ENCODE assay signal across 1 cellular context in the genomic region with DNA sequence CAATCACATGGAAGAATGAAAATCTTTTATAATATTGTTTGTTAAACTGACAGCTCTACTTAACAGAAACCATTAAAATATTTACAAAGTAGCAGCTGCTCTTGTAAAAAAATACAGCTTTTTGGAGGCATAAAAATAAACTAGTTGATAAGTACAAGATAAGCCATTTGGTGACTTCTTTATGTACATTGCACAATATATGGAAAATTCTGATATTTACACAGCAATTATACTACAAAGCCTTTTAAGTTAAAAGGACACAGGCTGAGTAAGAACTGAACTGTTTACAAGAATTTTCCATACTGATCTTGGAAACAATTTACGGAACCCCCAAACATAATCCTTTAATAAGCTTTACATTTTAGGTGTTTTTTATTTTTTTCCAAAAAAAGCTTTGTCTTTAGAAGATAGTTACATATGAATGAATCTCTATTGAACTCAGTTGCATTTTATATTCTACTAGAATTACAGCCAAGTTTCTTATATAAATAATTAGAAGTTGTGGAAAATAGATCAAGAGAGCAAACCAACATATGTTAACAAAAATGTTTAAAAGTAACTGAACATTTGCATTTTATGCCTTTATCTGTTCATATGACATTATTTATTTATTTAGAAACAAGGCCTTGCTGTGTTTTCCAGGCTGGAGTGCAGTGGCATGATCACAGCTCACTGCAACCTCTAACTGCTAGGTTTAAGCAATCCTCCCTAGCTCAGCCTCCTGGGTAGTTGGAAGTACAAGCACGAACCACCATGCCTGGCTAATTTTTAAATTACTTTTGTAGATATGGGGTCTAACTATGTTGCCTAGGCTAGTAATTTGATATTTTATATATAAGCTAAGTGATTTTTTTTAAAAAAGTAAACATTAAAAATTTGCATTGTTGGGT.
TF ChIP-seq lines count a peak whose summit lies in the region.

No MANE protein-coding gene starts in this region.

TF ChIP-seq in HepG2, 621 proteins besides CTCF, POLR2A, EP300 and RAD21 (continued from another document and continues in another):
- TF ChIP-seq, protein P1, sequence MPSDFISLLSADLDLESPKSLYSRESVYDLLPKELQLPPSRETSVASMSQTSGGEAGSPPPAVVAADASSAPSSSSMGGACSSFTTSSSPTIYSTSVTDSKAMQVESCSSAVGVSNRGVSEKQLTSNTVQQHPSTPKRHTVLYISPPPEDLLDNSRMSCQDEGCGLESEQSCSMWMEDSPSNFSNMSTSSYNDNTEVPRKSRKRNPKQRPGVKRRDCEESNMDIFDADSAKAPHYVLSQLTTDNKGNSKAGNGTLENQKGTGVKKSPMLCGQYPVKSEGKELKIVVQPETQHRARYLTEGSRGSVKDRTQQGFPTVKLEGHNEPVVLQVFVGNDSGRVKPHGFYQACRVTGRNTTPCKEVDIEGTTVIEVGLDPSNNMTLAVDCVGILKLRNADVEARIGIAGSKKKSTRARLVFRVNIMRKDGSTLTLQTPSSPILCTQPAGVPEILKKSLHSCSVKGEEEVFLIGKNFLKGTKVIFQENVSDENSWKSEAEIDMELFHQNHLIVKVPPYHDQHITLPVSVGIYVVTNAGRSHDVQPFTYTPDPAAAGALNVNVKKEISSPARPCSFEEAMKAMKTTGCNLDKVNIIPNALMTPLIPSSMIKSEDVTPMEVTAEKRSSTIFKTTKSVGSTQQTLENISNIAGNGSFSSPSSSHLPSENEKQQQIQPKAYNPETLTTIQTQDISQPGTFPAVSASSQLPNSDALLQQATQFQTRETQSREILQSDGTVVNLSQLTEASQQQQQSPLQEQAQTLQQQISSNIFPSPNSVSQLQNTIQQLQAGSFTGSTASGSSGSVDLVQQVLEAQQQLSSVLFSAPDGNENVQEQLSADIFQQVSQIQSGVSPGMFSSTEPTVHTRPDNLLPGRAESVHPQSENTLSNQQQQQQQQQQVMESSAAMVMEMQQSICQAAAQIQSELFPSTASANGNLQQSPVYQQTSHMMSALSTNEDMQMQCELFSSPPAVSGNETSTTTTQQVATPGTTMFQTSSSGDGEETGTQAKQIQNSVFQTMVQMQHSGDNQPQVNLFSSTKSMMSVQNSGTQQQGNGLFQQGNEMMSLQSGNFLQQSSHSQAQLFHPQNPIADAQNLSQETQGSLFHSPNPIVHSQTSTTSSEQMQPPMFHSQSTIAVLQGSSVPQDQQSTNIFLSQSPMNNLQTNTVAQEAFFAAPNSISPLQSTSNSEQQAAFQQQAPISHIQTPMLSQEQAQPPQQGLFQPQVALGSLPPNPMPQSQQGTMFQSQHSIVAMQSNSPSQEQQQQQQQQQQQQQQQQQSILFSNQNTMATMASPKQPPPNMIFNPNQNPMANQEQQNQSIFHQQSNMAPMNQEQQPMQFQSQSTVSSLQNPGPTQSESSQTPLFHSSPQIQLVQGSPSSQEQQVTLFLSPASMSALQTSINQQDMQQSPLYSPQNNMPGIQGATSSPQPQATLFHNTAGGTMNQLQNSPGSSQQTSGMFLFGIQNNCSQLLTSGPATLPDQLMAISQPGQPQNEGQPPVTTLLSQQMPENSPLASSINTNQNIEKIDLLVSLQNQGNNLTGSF (CRISPR knock-in tag; IDR thresholded peaks at IDR 0.05) = no peak
- TF ChIP-seq, protein P2, sequence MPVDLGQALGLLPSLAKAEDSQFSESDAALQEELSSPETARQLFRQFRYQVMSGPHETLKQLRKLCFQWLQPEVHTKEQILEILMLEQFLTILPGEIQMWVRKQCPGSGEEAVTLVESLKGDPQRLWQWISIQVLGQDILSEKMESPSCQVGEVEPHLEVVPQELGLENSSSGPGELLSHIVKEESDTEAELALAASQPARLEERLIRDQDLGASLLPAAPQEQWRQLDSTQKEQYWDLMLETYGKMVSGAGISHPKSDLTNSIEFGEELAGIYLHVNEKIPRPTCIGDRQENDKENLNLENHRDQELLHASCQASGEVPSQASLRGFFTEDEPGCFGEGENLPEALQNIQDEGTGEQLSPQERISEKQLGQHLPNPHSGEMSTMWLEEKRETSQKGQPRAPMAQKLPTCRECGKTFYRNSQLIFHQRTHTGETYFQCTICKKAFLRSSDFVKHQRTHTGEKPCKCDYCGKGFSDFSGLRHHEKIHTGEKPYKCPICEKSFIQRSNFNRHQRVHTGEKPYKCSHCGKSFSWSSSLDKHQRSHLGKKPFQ (CRISPR knock-in tag; IDR thresholded peaks at IDR 0.05; ENCODE audit: insufficient replicate concordance) = no peak
- TF ChIP-seq KLF15 (CRISPR knock-in tag; IDR thresholded peaks at IDR 0.05; ENCODE audit: borderline replicate concordance) = no peak
- peak; percentile 93; the same call in 1 of the 2 replicates for TF ChIP-seq ZSCAN9 (CRISPR knock-in tag; IDR thresholded peaks at IDR 0.05; ENCODE audit: borderline replicate concordance)
- TF ChIP-seq, protein P3, sequence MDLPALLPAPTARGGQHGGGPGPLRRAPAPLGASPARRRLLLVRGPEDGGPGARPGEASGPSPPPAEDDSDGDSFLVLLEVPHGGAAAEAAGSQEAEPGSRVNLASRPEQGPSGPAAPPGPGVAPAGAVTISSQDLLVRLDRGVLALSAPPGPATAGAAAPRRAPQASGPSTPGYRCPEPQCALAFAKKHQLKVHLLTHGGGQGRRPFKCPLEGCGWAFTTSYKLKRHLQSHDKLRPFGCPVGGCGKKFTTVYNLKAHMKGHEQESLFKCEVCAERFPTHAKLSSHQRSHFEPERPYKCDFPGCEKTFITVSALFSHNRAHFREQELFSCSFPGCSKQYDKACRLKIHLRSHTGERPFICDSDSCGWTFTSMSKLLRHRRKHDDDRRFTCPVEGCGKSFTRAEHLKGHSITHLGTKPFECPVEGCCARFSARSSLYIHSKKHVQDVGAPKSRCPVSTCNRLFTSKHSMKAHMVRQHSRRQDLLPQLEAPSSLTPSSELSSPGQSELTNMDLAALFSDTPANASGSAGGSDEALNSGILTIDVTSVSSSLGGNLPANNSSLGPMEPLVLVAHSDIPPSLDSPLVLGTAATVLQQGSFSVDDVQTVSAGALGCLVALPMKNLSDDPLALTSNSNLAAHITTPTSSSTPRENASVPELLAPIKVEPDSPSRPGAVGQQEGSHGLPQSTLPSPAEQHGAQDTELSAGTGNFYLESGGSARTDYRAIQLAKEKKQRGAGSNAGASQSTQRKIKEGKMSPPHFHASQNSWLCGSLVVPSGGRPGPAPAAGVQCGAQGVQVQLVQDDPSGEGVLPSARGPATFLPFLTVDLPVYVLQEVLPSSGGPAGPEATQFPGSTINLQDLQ (CRISPR knock-in tag; IDR thresholded peaks at IDR 0.05) = no peak
- TF ChIP-seq, protein P4, sequence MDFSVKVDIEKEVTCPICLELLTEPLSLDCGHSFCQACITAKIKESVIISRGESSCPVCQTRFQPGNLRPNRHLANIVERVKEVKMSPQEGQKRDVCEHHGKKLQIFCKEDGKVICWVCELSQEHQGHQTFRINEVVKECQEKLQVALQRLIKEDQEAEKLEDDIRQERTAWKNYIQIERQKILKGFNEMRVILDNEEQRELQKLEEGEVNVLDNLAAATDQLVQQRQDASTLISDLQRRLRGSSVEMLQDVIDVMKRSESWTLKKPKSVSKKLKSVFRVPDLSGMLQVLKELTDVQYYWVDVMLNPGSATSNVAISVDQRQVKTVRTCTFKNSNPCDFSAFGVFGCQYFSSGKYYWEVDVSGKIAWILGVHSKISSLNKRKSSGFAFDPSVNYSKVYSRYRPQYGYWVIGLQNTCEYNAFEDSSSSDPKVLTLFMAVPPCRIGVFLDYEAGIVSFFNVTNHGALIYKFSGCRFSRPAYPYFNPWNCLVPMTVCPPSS (IDR thresholded peaks at IDR 0.05) = no peak
- TF ChIP-seq ZNF883 (CRISPR knock-in tag; IDR thresholded peaks at IDR 0.05; ENCODE audit: not compliant biosample characterization) = no peak
- TF ChIP-seq KLF11 (CRISPR knock-in tag; IDR thresholded peaks at IDR 0.05) = peak; percentile 77; the same call in 1 of the 2 replicates
- peak; percentile 66; the same call in 1 of the 2 replicates for TF ChIP-seq ATF1 (CRISPR knock-in tag; IDR thresholded peaks at IDR 0.05)
- no peak for TF ChIP-seq ZNF782 (CRISPR knock-in tag; IDR thresholded peaks at IDR 0.05; ENCODE audit: borderline replicate concordance)
- TF ChIP-seq ZFP1 (CRISPR knock-in tag; IDR thresholded peaks at IDR 0.05) = peak; percentile 32
- no peak for TF ChIP-seq ZNF768 (CRISPR knock-in tag; IDR thresholded peaks at IDR 0.05)
- TF ChIP-seq MEIS1 (CRISPR knock-in tag; IDR thresholded peaks at IDR 0.05; ENCODE audit: borderline replicate concordance) = 0 out of 2 replicates have a peak, but pooled peaks have one; percentile 44
- TF ChIP-seq RBM39 (IDR thresholded peaks at IDR 0.05; ENCODE audit: low read depth, low read length, poor library complexity, severe bottlenecking) = no peak
- TF ChIP-seq SMYD3 (CRISPR knock-in tag; IDR thresholded peaks at IDR 0.05) = 0 out of 2 replicates have a peak, but pooled peaks have one; percentile 51
- peak; percentile 96 for TF ChIP-seq DPF2 (CRISPR knock-in tag; IDR thresholded peaks at IDR 0.05; ENCODE audit: borderline replicate concordance, low read depth)
- TF ChIP-seq PITX1 (CRISPR knock-in tag; IDR thresholded peaks at IDR 0.05) = peak; percentile 86; the same call in 1 of the 2 replicates
- no peak for TF ChIP-seq HNRNPLL (IDR thresholded peaks at IDR 0.05; ENCODE audit: low read depth, low read length, poor library complexity, severe bottlenecking)
- TF ChIP-seq ZNF737 (CRISPR knock-in tag; IDR thresholded peaks at IDR 0.05; ENCODE audit: borderline replicate concordance) = no peak
- TF ChIP-seq TAF1 (CRISPR knock-in tag; IDR thresholded peaks at IDR 0.05) = no peak; the same call in 1 of the 2 replicates
- TF ChIP-seq, protein P5, sequence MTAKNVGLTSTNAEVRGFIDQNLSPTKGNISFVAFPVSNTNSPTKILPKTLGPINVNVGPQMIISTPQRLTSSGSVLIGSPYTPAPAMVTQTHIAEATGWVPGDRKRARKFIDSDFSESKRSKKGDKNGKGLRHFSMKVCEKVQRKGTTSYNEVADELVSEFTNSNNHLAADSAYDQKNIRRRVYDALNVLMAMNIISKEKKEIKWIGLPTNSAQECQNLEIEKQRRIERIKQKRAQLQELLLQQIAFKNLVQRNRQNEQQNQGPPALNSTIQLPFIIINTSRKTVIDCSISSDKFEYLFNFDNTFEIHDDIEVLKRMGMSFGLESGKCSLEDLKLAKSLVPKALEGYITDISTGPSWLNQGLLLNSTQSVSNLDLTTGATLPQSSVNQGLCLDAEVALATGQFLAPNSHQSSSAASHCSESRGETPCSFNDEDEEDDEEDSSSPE (CRISPR knock-in tag; IDR thresholded peaks at IDR 0.05) = no peak
- no peak for TF ChIP-seq ZNF563 (CRISPR knock-in tag; IDR thresholded peaks at IDR 0.05)
- TF ChIP-seq CBFB (CRISPR knock-in tag; IDR thresholded peaks at IDR 0.05) = peak; percentile 63; the same call in 1 of the 2 replicates
- TF ChIP-seq, protein P6, sequence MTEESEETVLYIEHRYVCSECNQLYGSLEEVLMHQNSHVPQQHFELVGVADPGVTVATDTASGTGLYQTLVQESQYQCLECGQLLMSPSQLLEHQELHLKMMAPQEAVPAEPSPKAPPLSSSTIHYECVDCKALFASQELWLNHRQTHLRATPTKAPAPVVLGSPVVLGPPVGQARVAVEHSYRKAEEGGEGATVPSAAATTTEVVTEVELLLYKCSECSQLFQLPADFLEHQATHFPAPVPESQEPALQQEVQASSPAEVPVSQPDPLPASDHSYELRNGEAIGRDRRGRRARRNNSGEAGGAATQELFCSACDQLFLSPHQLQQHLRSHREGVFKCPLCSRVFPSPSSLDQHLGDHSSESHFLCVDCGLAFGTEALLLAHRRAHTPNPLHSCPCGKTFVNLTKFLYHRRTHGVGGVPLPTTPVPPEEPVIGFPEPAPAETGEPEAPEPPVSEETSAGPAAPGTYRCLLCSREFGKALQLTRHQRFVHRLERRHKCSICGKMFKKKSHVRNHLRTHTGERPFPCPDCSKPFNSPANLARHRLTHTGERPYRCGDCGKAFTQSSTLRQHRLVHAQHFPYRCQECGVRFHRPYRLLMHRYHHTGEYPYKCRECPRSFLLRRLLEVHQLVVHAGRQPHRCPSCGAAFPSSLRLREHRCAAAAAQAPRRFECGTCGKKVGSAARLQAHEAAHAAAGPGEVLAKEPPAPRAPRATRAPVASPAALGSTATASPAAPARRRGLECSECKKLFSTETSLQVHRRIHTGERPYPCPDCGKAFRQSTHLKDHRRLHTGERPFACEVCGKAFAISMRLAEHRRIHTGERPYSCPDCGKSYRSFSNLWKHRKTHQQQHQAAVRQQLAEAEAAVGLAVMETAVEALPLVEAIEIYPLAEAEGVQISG (CRISPR knock-in tag; IDR thresholded peaks at IDR 0.05) = peak; percentile 35; the same call in 1 of the 2 replicates
- no peak for TF ChIP-seq ZSCAN20 (CRISPR knock-in tag; IDR thresholded peaks at IDR 0.05; ENCODE audit: borderline replicate concordance)
- TF ChIP-seq ZNF652 (CRISPR knock-in tag; IDR thresholded peaks at IDR 0.05; ENCODE audit: borderline replicate concordance, low read depth) = peak; percentile 47; the same call in 1 of the 2 replicates
- TF ChIP-seq SYNCRIP (IDR thresholded peaks at IDR 0.05; ENCODE audit: insufficient read depth, low read depth, low read length) = no peak
- TF ChIP-seq, protein P7, sequence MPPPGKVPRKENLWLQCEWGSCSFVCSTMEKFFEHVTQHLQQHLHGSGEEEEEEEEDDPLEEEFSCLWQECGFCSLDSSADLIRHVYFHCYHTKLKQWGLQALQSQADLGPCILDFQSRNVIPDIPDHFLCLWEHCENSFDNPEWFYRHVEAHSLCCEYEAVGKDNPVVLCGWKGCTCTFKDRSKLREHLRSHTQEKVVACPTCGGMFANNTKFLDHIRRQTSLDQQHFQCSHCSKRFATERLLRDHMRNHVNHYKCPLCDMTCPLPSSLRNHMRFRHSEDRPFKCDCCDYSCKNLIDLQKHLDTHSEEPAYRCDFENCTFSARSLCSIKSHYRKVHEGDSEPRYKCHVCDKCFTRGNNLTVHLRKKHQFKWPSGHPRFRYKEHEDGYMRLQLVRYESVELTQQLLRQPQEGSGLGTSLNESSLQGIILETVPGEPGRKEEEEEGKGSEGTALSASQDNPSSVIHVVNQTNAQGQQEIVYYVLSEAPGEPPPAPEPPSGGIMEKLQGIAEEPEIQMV (CRISPR knock-in tag; IDR thresholded peaks at IDR 0.05; ENCODE audit: low read depth) = no peak
- TF ChIP-seq ZNF724P (CRISPR knock-in tag; IDR thresholded peaks at IDR 0.05; ENCODE audit: borderline replicate concordance) = no peak
- peak; percentile 56 for TF ChIP-seq KMT2B (CRISPR knock-in tag; IDR thresholded peaks at IDR 0.05)
- TF ChIP-seq PHB2 (IDR thresholded peaks at IDR 0.05; ENCODE audit: partially characterized antibody) = no peak
- TF ChIP-seq ZNF678 (CRISPR knock-in tag; IDR thresholded peaks at IDR 0.05) = no peak
- TF ChIP-seq RFXAP (CRISPR knock-in tag; IDR thresholded peaks at IDR 0.05; ENCODE audit: borderline replicate concordance) = no peak
- peak; percentile 81 for TF ChIP-seq HNF4G (IDR thresholded peaks at IDR 0.05; ENCODE audit: borderline replicate concordance, low read depth, low read length)
- no peak for TF ChIP-seq HNF4G (CRISPR knock-in tag; IDR thresholded peaks at IDR 0.05; ENCODE audit: borderline replicate concordance, low read depth)
- no peak for TF ChIP-seq ZNF383 (CRISPR knock-in tag; IDR thresholded peaks at IDR 0.05; ENCODE audit: borderline replicate concordance)
- TF ChIP-seq, protein P8, sequence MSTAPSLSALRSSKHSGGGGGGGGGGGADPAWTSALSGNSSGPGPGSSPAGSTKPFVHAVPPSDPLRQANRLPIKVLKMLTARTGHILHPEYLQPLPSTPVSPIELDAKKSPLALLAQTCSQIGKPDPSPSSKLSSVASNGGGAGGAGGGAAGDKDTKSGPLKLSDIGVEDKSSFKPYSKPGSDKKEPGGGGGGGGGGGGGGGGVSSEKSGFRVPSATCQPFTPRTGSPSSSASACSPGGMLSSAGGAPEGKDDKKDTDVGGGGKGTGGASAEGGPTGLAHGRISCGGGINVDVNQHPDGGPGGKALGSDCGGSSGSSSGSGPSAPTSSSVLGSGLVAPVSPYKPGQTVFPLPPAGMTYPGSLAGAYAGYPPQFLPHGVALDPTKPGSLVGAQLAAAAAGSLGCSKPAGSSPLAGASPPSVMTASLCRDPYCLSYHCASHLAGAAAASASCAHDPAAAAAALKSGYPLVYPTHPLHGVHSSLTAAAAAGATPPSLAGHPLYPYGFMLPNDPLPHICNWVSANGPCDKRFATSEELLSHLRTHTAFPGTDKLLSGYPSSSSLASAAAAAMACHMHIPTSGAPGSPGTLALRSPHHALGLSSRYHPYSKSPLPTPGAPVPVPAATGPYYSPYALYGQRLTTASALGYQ (CRISPR knock-in tag; IDR thresholded peaks at IDR 0.05) = peak; percentile 99
- no peak for TF ChIP-seq MAFG (CRISPR knock-in tag; IDR thresholded peaks at IDR 0.05)
